In genomic region chrX:16786139-16786790, GRCh38 we compare ENCODE assay signal across 8 cellular contexts. TPM values are rescaled to one million over a fixed set of nuclear protein-coding genes. Genes with fewer than 3 reads are reported as not detected.
A peak's percentile ranks its signal among the peaks of the same experiment; 100 is the strongest.
DNase-seq lines count a peak whose midpoint lies in the region; TF ChIP-seq lines count a peak whose summit lies in the region.

Gene TXLNG (plus strand): TSS chrX:16786466. CDS start chrX:16786488, 22 bp downstream.

- H3K4me1 ChIP-seq in ES-I3 (ENCODE audit: insufficient read depth, low read length) (0 out of 2 replicates have a peak, but pooled peaks cover 6% of the 10 kb centered on the region), HAP-1 (peaks cover 19% of the 10 kb centered on the region), MM.1S (ENCODE audit: low read length) (peaks cover 4% of the 10 kb centered on the region; the same call in 1 of the 2 replicates)

- H3F3A ChIP-seq in MM.1S (ENCODE audit: insufficient read depth, low read length) = no peaks in the 10 kb centered on the region

- peaks cover 3% of the 10 kb centered on the region for H3K27me3 Mint-ChIP-seq in nephron (ENCODE audit: low read depth)
- H3K27me3 Mint-ChIP-seq in stimulated activated naive CD8-positive, alpha-beta T cell treated with anti-CD3 and anti-CD28 coated beads, Interleukin-15, Interleukin-2, amounts not matched to agents 100 ng/mL and 50 ng/mL, for 24 hours = no peaks in the 10 kb centered on the region

- H3K79me2 ChIP-seq in MM.1S (ENCODE audit: low read length) = peaks cover 46% of the 10 kb centered on the region

- H3K27me3 ChIP-seq in HAP-1 (ENCODE audit: low read depth) = no peaks in the 10 kb centered on the region
- H3K27me3 ChIP-seq in MM.1S (replicated peaks; ENCODE audit: insufficient read depth, low read length) = no peaks in the 10 kb centered on the region

- no peaks in the 10 kb centered on the region for H4K20me1 ChIP-seq in MM.1S (ENCODE audit: insufficient read depth, low read length)

- peak within 1 kb of the TSS; percentile 74; the same call in 1 of the 2 replicates for H3K27ac ChIP-seq in MM.1S (ENCODE audit: low read length)

- H3K4me3 Mint-ChIP-seq in nephron = peak within 1 kb of the TSS; percentile 92 to 95 (median 93)
- peak within 1 kb of the TSS; percentile 91 for H3K4me3 Mint-ChIP-seq in stimulated activated naive CD8-positive, alpha-beta T cell treated with anti-CD3 and anti-CD28 coated beads, Interleukin-15, Interleukin-2, amounts not matched to agents 100 ng/mL and 50 ng/mL, for 24 hours

- H3K9me2 ChIP-seq in MM.1S (replicated peaks; ENCODE audit: insufficient read depth, low read length) = no peaks in the 10 kb centered on the region

- H3K9ac ChIP-seq in ES-I3 (ENCODE audit: low read depth, low read length) (peak within 1 kb of the TSS; percentile 82), MM.1S (ENCODE audit: low read length) (peak within 1 kb of the TSS; percentile 79)

- peak within 1 kb of the TSS; percentile 55 to 77 (median 64) for H3K27ac Mint-ChIP-seq in nephron
- peak within 1 kb of the TSS; percentile 92 for H3K27ac Mint-ChIP-seq in stimulated activated naive CD8-positive, alpha-beta T cell treated with anti-CD3 and anti-CD28 coated beads, Interleukin-15, Interleukin-2, amounts not matched to agents 100 ng/mL and 50 ng/mL, for 24 hours

- TF ChIP-seq CTCF in MM.1S (IDR thresholded peaks at IDR 0.05; ENCODE audit: low read length) (no peak), fibroblast of the aortic adventitia (IDR thresholded peaks at IDR 0.05; ENCODE audit: insufficient read depth, low read length) (no peak), nephron (IDR thresholded peaks at IDR 0.05; ENCODE audit: unreplicated experiment in 3 of 3) (no peak)

- H3K36me3 ChIP-seq in ES-I3 (ENCODE audit: insufficient read depth, low read length) (no peaks in the 10 kb centered on the region), HAP-1 (replicated peaks) (peaks cover 19% of the 10 kb centered on the region), MM.1S (replicated peaks; ENCODE audit: insufficient read depth, low read length) (no peaks in the 10 kb centered on the region)

- DNase-seq in HAP-1 (ENCODE audit: low spot score in 2 of 2) (peak; percentile 100), MM.1S (peak; percentile 96), SIG-M5 (lab: John Stamatoyannopoulos, UW) (peak; percentile 93), activated gamma-delta T cell (lab: John Stamatoyannopoulos, UW) (peak; percentile 95), fibroblast of the aortic adventitia (ENCODE audit: low read depth) (peak; percentile 99)

- H3K4me3 ChIP-seq in HAP-1 = peak within 1 kb of the TSS; percentile 92
- peak within 1 kb of the TSS; percentile 82 for H3K4me3 ChIP-seq in MM.1S (ENCODE audit: low read length)
- peak within 1 kb of the TSS; percentile 91 for H3K4me3 ChIP-seq in fibroblast of the aortic adventitia (ENCODE audit: low read depth, low read length)

- in situ Hi-C loops in HAP-1 (cut with MboI; ENCODE audit: low sequenced_read_pairs) = no loop called here

- peak within 1 kb of the TSS; percentile 69 for H3K4me2 ChIP-seq in MM.1S (ENCODE audit: low read depth, low read length)

- peaks cover 4% of the 10 kb centered on the region for H3K4me1 Mint-ChIP-seq in nephron
- peaks cover 16% of the 10 kb centered on the region for H3K4me1 Mint-ChIP-seq in stimulated activated naive CD8-positive, alpha-beta T cell treated with anti-CD3 and anti-CD28 coated beads, Interleukin-15, Interleukin-2, amounts not matched to agents 100 ng/mL and 50 ng/mL, for 24 hours (ENCODE audit: low read depth)

- H2AFZ ChIP-seq in MM.1S (ENCODE audit: low read length) = peak within 1 kb of the TSS; percentile 89

- no peaks in the 10 kb centered on the region for H3K9me3 Mint-ChIP-seq in nephron
- no peaks in the 10 kb centered on the region for H3K9me3 Mint-ChIP-seq in stimulated activated naive CD8-positive, alpha-beta T cell treated with anti-CD3 and anti-CD28 coated beads, Interleukin-15, Interleukin-2, amounts not matched to agents 100 ng/mL and 50 ng/mL, for 24 hours

- peaks cover 5% of the 10 kb centered on the region for H3K36me3 Mint-ChIP-seq in nephron (ENCODE audit: low read depth)
- peaks cover 12% of the 10 kb centered on the region for H3K36me3 Mint-ChIP-seq in stimulated activated naive CD8-positive, alpha-beta T cell treated with anti-CD3 and anti-CD28 coated beads, Interleukin-15, Interleukin-2, amounts not matched to agents 100 ng/mL and 50 ng/mL, for 24 hours (ENCODE audit: low read depth)

- no peaks in the 10 kb centered on the region for H3K9me3 ChIP-seq in ES-I3 (ENCODE audit: control insufficient read depth, insufficient read depth, low read length)
- H3K9me3 ChIP-seq in HAP-1 = no peaks in the 10 kb centered on the region
- no peaks in the 10 kb centered on the region for H3K9me3 ChIP-seq in MM.1S (replicated peaks; ENCODE audit: insufficient read depth, low read length)

RNA-seq across cellular contexts. Expression of gene TXLNG, which starts in this region (rescaled TPM):
- 6.3 and 13.9 TPM in 2 replicates for total RNA-seq in fibroblast of the aortic adventitia (ENCODE audit: low replicate concordance)

Comparison
In these comparisons a context has a peak if more than half of its experiments do, and no peak if none do; other contexts are left out.
1. Peak in every context shown above with its lines: DNase-seq, H3K4me3 ChIP-seq and H3K27ac ChIP-seq.